ENCODE assay signal across 8 cellular contexts in the genomic region with DNA sequence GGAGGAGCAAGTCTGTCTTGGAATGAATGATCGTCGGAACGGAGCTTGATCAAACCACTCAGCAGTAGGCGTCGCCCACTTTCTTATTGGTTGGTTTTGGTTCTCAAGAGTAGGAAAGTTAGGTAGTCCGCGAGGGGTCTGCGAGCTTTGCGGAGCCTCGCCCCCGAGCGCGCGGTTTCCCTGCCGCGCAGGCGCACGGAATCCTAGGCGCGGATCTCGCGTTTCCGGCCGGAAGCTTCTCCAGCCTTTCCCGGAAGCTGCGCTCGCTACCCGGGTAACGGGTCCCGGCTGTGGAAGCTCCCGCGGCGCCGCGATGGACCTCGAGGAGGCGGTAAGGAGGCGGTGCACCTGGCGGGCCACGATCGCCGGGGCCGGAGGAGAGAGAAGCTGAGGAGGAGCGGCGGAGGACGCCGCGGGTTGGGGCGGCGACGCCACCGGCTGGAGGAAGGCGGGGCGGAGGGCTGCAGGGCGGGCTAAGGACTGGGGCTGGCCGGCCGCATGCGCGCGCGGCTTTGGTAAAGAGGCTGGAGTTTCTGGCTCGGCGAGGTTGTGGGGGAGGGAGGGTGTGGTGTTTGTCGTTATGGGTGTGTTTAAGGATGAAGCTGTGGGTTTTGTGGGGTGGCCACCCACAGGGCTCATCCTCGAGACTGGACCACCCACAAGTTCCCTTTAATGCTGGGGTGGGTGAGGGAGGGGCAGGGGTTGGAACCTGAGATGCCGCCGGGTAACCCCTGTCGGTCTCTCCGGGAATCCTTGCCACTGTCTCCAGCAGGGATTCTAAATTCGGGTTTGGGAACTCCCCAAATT. TPM values are rescaled to one million over a fixed set of nuclear protein-coding genes. Genes with fewer than 3 reads are reported as not detected.
DNase-seq lines count a peak whose midpoint lies in the region; TF ChIP-seq lines count a peak whose summit lies in the region.

A gene (plus strand): TSS at position 246 of the 807 bp plus-strand sequence. CDS start 68 bp downstream, at position 314.

- H3F3A ChIP-seq in Loucy (ENCODE audit: low read depth) (peaks cover 5% of the 10 kb centered on the region; the same call in 1 of the 2 replicates), neural cell (ENCODE audit: insufficient read depth, low read length, poor library complexity, severe bottlenecking) (peaks cover 3% of the 10 kb centered on the region)

- TF ChIP-seq POLR2A in Raji (IDR thresholded peaks at IDR 0.05; ENCODE audit: insufficient read depth, low read depth, low read length) (peak; percentile 93), stomach (IDR thresholded peaks at IDR 0.05) (peak in 1 of 4 donors; percentile 18)

- H3K4me2 ChIP-seq in Loucy (ENCODE audit: low read depth, low read length, poor library complexity, severe bottlenecking), result peak within 1 kb of the TSS; percentile 93
- H3K4me2 ChIP-seq in neural cell (ENCODE audit: low read length), result peak within 1 kb of the TSS; percentile 94

- H4K20me1 ChIP-seq in Loucy (ENCODE audit: insufficient read depth, low read length, poor library complexity, severe bottlenecking) (no peaks in the 10 kb centered on the region), neural cell (ENCODE audit: insufficient read depth) (no peaks in the 10 kb centered on the region)

- intact Hi-C loops in stomach (cut with DNase I; ENCODE audit: low total_unique reads), result loop anchor here (10.0 kb wide), 1 partner anchor 111 kb away; a partner anchor contains a TSS

- H3K27ac ChIP-seq in neural cell (ENCODE audit: low read length), result peak within 1 kb of the TSS; percentile 46
- peak within 1 kb of the TSS; percentile 86 to 95 (median 88) for H3K27ac ChIP-seq in stomach

- TF ChIP-seq CTCF in Loucy (conservative IDR thresholded peaks at IDR 0.05; ENCODE audit: low read length), result peak; percentile 44
- peak; percentile 91 for TF ChIP-seq CTCF in neural cell (IDR thresholded peaks at IDR 0.05; ENCODE audit: poor library complexity, severe bottlenecking)
- peak in 1 of 7 experiments; percentile 11 for TF ChIP-seq CTCF in stomach (IDR thresholded peaks at IDR 0.05)

- peak; percentile 36 for TF ChIP-seq EP300 in neural cell (conservative IDR thresholded peaks at IDR 0.05; ENCODE audit: poor library complexity, severe bottlenecking)
- TF ChIP-seq EP300 in stomach (IDR thresholded peaks at IDR 0.05), result no peak

- H3K4me1 ChIP-seq in ES-I3 (ENCODE audit: insufficient read depth, low read length), result no peaks in the 10 kb centered on the region
- peaks cover 50% of the 10 kb centered on the region for H3K4me1 ChIP-seq in Loucy (ENCODE audit: insufficient read depth, low read length, poor library complexity, severe bottlenecking)
- peaks cover 16 to 41% (median 29%) of the 10 kb centered on the region in 4 donors for H3K4me1 ChIP-seq in stomach

- H3K36me3 ChIP-seq in ES-I3 (ENCODE audit: insufficient read depth, low read length), result peaks cover 14% of the 10 kb centered on the region
- H3K36me3 ChIP-seq in H7 (replicated peaks; ENCODE audit: control insufficient read depth, insufficient read depth, low read length), result peaks cover 8% of the 10 kb centered on the region
- no peaks in the 10 kb centered on the region for H3K36me3 ChIP-seq in Loucy (ENCODE audit: insufficient read depth, low read length)
- H3K36me3 ChIP-seq in neural cell (ENCODE audit: insufficient read depth, low read length), result no peaks in the 10 kb centered on the region
- peaks cover 9 to 21% (median 17%) of the 10 kb centered on the region in 4 donors for H3K36me3 ChIP-seq in stomach

- H3K79me2 ChIP-seq in Loucy (ENCODE audit: insufficient read depth, low read length), result peaks cover 46% of the 10 kb centered on the region
- peaks cover 4% of the 10 kb centered on the region for H3K79me2 ChIP-seq in neural cell (replicated peaks; ENCODE audit: insufficient read depth, low read length)

- DNase-seq in H7, result peak; percentile 95
- DNase-seq in activated T-helper 9 cell treated with anti-CD3 and anti-CD28 coated beads, Interleukin-2, amount 50 U/mL, for 16 hours (ENCODE audit: low read depth), result peak; percentile 80
- DNase-seq in fibroblast of the conjunctiva (ENCODE audit: low read depth), result peak; percentile 84
- DNase-seq in stomach, result peak; percentile 81

- H3K9ac ChIP-seq in ES-I3 (ENCODE audit: low read depth, low read length), result peak within 1 kb of the TSS; percentile 81
- peak within 1 kb of the TSS; percentile 83 for H3K9ac ChIP-seq in Loucy (ENCODE audit: low read depth, low read length, poor library complexity, severe bottlenecking)
- peak within 1 kb of the TSS; percentile 74 for H3K9ac ChIP-seq in neural cell (ENCODE audit: low read length)

- H3K9me2 ChIP-seq in Loucy (replicated peaks; ENCODE audit: low read depth, low read length) (no peaks in the 10 kb centered on the region), neural cell (ENCODE audit: insufficient read depth, low read length) (no peaks in the 10 kb centered on the region)

- 0 to 1% (median 1%) methylated on average over 28 to 70 of the region's 70 CpGs for WGBS in stomach, 5 donors

- H3K9me3 ChIP-seq in ES-I3 (ENCODE audit: control insufficient read depth, insufficient read depth, low read length) (no peaks in the 10 kb centered on the region), Loucy (ENCODE audit: insufficient read depth, low read depth, low read length) (no peaks in the 10 kb centered on the region), neural cell (ENCODE audit: low read length) (no peaks in the 10 kb centered on the region), stomach (no peaks in the 10 kb centered on the region)

- peak within 1 kb of the TSS; percentile 86 for H2AFZ ChIP-seq in Loucy (ENCODE audit: low read length)
- peak within 1 kb of the TSS; percentile 73 for H2AFZ ChIP-seq in neural cell (ENCODE audit: low read depth, low read length)

- H3K4me3 ChIP-seq in H7 (ENCODE audit: insufficient read depth, low read depth, low read length), result peak within 1 kb of the TSS; percentile 71
- H3K4me3 ChIP-seq in Loucy (ENCODE audit: low read length, poor library complexity, severe bottlenecking), result peak within 1 kb of the TSS; percentile 90
- H3K4me3 ChIP-seq in neural cell (ENCODE audit: low read length), result peak within 1 kb of the TSS; percentile 96
- peak within 1 kb of the TSS; percentile 71 to 77 (median 76) for H3K4me3 ChIP-seq in stomach

- H3K27me3 ChIP-seq in H7 (ENCODE audit: control insufficient read depth, insufficient read depth, low read length) (no peaks in the 10 kb centered on the region), Loucy (ENCODE audit: insufficient read depth, low read length, poor library complexity, severe bottlenecking) (no peaks in the 10 kb centered on the region), neural cell (ENCODE audit: insufficient read depth, low read depth, low read length) (no peaks in the 10 kb centered on the region), stomach (no peaks in the 10 kb centered on the region)

- TF ChIP-seq RAD21 in neural cell (conservative IDR thresholded peaks at IDR 0.05), result peak; percentile 70

TF ChIP-seq in neural cell, 6 proteins besides CTCF, POLR2A, EP300 and RAD21:
- TF ChIP-seq, protein P1, sequence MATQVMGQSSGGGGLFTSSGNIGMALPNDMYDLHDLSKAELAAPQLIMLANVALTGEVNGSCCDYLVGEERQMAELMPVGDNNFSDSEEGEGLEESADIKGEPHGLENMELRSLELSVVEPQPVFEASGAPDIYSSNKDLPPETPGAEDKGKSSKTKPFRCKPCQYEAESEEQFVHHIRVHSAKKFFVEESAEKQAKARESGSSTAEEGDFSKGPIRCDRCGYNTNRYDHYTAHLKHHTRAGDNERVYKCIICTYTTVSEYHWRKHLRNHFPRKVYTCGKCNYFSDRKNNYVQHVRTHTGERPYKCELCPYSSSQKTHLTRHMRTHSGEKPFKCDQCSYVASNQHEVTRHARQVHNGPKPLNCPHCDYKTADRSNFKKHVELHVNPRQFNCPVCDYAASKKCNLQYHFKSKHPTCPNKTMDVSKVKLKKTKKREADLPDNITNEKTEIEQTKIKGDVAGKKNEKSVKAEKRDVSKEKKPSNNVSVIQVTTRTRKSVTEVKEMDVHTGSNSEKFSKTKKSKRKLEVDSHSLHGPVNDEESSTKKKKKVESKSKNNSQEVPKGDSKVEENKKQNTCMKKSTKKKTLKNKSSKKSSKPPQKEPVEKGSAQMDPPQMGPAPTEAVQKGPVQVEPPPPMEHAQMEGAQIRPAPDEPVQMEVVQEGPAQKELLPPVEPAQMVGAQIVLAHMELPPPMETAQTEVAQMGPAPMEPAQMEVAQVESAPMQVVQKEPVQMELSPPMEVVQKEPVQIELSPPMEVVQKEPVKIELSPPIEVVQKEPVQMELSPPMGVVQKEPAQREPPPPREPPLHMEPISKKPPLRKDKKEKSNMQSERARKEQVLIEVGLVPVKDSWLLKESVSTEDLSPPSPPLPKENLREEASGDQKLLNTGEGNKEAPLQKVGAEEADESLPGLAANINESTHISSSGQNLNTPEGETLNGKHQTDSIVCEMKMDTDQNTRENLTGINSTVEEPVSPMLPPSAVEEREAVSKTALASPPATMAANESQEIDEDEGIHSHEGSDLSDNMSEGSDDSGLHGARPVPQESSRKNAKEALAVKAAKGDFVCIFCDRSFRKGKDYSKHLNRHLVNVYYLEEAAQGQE (IDR thresholded peaks at IDR 0.05; ENCODE audit: borderline replicate concordance), result no peak
- TF ChIP-seq POLR2AphosphoS5 (IDR thresholded peaks at IDR 0.05), result peak; percentile 58
- TF ChIP-seq SMC3 (conservative IDR thresholded peaks at IDR 0.05; ENCODE audit: poor library complexity), result peak; percentile 71
- TF ChIP-seq MXI1 (conservative IDR thresholded peaks at IDR 0.05; ENCODE audit: poor library complexity, severe bottlenecking), result peak; percentile 87

RNA-seq across cellular contexts. Expression of the gene that starts here (rescaled TPM):
- 27.9 and 33.2 TPM in 2 replicates for total RNA-seq in H7 (2014; rRNA removed; shearing (Covaris generic))
- polyA plus RNA-seq in neural cell (8.7 and 11.2 TPM in 2 replicates), stomach (1 to 10 TPM; 3.8 to 6.4 (median 6.2) TPM)
- polyA minus RNA-seq in neural cell, result 39.2 and 45.7 TPM in 2 replicates
- total RNA-seq in stomach, result 10 to 100 TPM in 3 of 5 donors, 1 to 10 TPM in 2; 5.8 to 34.6 (median 20.7) TPM

Comparison
In these comparisons a context has a peak if more than half of its experiments do, and no peak if none do; other contexts are left out.
1. Peak in every context shown above with its lines: DNase-seq, H3K4me3 ChIP-seq and H3K27ac ChIP-seq.